1 cellular context compared by ENCODE assay signal in genomic region chr3:32106132-32106928, GRCh38.
TF ChIP-seq lines count a peak whose summit lies in the region.

GPD1L (plus strand) TSS chr3:32106620; CDS start chr3:32106712, 92 bp downstream.

TF ChIP-seq in K562, 482 proteins besides CTCF, POLR2A, EP300 and RAD21 (continued from another document and continues in another):
- TF ChIP-seq PRDM10 (IDR thresholded peaks at IDR 0.05; ENCODE audit: partially characterized antibody) (no peak), PTBP1 (IDR thresholded peaks at IDR 0.05; ENCODE audit: low read depth, low read length) (no peak), ZNF699 (CRISPR knock-in tag; IDR thresholded peaks at IDR 0.05; ENCODE audit: insufficient replicate concordance) (no peak), SIRT6 (IDR thresholded peaks at IDR 0.05; ENCODE audit: low read depth, low read length) (no peak), ZFP36 (IDR thresholded peaks at IDR 0.05; ENCODE audit: low read depth, low read length, partially characterized antibody) (no peak), ZNF212 (CRISPR knock-in tag; IDR thresholded peaks at IDR 0.05) (no peak), GATAD2B (IDR thresholded peaks at IDR 0.05; ENCODE audit: borderline replicate concordance) (no peak; the same call in 1 of the 2 replicates), ZSCAN29 (IDR thresholded peaks at IDR 0.05) (no peak), ZBTB43 (CRISPR knock-in tag; IDR thresholded peaks at IDR 0.05) (no peak), PML (IDR thresholded peaks at IDR 0.05; ENCODE audit: low read length) (no peak), ATF4 (CRISPR knock-in tag; IDR thresholded peaks at IDR 0.05) (no peak), SMARCE1 (IDR thresholded peaks at IDR 0.05) (no peak), CTCFL (IDR thresholded peaks at IDR 0.05; ENCODE audit: borderline replicate concordance, insufficient read depth, low read depth, low read length, poor library complexity, severe bottlenecking) (no peak), ZNF644 (tag; IDR thresholded peaks at IDR 0.05; ENCODE audit: low read depth) (no peak), ZNF311 (CRISPR knock-in tag; IDR thresholded peaks at IDR 0.05) (no peak), ZBTB11 (CRISPR knock-in tag; IDR thresholded peaks at IDR 0.05) (no peak; a peak in 1 of 6 replicates), TSC22D4 (tag; IDR thresholded peaks at IDR 0.05) (no peak), ZNF224 (CRISPR knock-in tag; IDR thresholded peaks at IDR 0.05) (no peak), MLLT1 (IDR thresholded peaks at IDR 0.05) (no peak), ZNF174 (CRISPR knock-in tag; IDR thresholded peaks at IDR 0.05) (no peak), BRF2 (IDR thresholded peaks at IDR 0.05; ENCODE audit: borderline replicate concordance, insufficient read depth, insufficient read length) (no peak), MYC (IDR thresholded peaks at IDR 0.05; ENCODE audit: low read depth, low read length) (peak; percentile 44; the same call in 1 of the 2 replicates), MYC (CRISPR knock-in tag; IDR thresholded peaks at IDR 0.05; ENCODE audit: borderline replicate concordance, low read depth) (no peak), CREB3 (tag; conservative IDR thresholded peaks at IDR 0.05; ENCODE audit: low read depth) (0 out of 2 replicates have a peak, but pooled peaks have one; percentile 40), ESRRA (IDR thresholded peaks at IDR 0.05; ENCODE audit: borderline replicate concordance, low read depth) (peak; percentile 47; the same call in 1 of the 2 replicates), KLF10 (CRISPR knock-in tag; IDR thresholded peaks at IDR 0.05) (no peak), ZBTB5 (IDR thresholded peaks at IDR 0.05) (no peak), ZNF57 (CRISPR knock-in tag; IDR thresholded peaks at IDR 0.05) (no peak), E4F1 (CRISPR knock-in tag; IDR thresholded peaks at IDR 0.05; ENCODE audit: borderline replicate concordance) (no peak), TOE1 (IDR thresholded peaks at IDR 0.05; ENCODE audit: borderline replicate concordance) (no peak), TOE1 (CRISPR knock-in tag; IDR thresholded peaks at IDR 0.05; ENCODE audit: borderline replicate concordance, low read depth) (no peak), ATF7 (IDR thresholded peaks at IDR 0.05) (peak; percentile 64), BHLHE40 (IDR thresholded peaks at IDR 0.05; ENCODE audit: low read length) (peak; percentile 20; the same call in 1 of the 2 replicates), ARID3A (IDR thresholded peaks at IDR 0.05; ENCODE audit: borderline replicate concordance, low read depth, low read length) (no peak), U2AF2 (optimal IDR thresholded peaks at IDR 0.05; ENCODE audit: low read depth, low read length) (no peak), ZNF75A (CRISPR knock-in tag; IDR thresholded peaks at IDR 0.05) (no peak)
